In genomic region chr15:63896336-63897115, GRCh38 we compare ENCODE assay signal across 8 cellular contexts.
A peak's percentile ranks its signal among the peaks of the same experiment; 100 is the strongest.
DNase-seq lines count a peak whose midpoint lies in the region; ATAC-seq and TF ChIP-seq lines count a peak whose summit lies in the region.

No MANE protein-coding gene starts in this region.

- no peaks in the 10 kb centered on the region for H3K27me3 Mint-ChIP-seq in T-cell
- H3K27me3 Mint-ChIP-seq in glutamatergic neuron (ENCODE audit: unreplicated experiment): peaks cover 14% of the 10 kb centered on the region

- ATAC-seq in GM19324 (IDR thresholded peaks at IDR 0.05; ENCODE audit: low FRiP score, unreplicated experiment): peak; percentile 45
- ATAC-seq in HG03159 (IDR thresholded peaks at IDR 0.05; ENCODE audit: unreplicated experiment): peak; percentile 63
- ATAC-seq in T-cell (replicated peaks in 1 of 4): no peak

- TF ChIP-seq CTCF in glutamatergic neuron (IDR thresholded peaks at IDR 0.05; ENCODE audit: partially characterized antibody, unreplicated experiment): no peak

- CTCF ChIA-PET in T-cell (lab: Charles Lee): interaction anchor here in 1 of 2 donors (1.1 kb wide), 1 partner anchor 34 kb away, joined by 3 read pairs; no protein-coding TSS in a partner anchor

- POLR2A ChIA-PET in T-cell (lab: Charles Lee): no interaction called here

- H3K4me3 Mint-ChIP-seq in T-cell (peak overlapping the region in 1 of 3 donors; percentile 33), glutamatergic neuron (ENCODE audit: unreplicated experiment) (peak overlapping the region; percentile 32)

- DNase-seq in COLO829 (ENCODE audit: low spot score) (peak; percentile 40), T-cell (peak in 7 of 34 experiments; percentile 4 to 40 (median 20)), glutamatergic neuron (no peak), mesenteric fat pad (ENCODE audit: low spot score) (no peak), NCI-H345 treated with DMSO at 0.1 percent for 48 hours (lab: John Stamatoyannopoulos, UW; ENCODE audit: unreplicated experiment) (no peak)
- peak; percentile 32 to 51 for DNase-seq in stimulated activated CD8-positive, alpha-beta memory T cell treated with anti-CD3 and anti-CD28 coated beads, Interleukin-15, amount 100 ng/mL, for 48 hours (ENCODE audit: low read depth in 2 of 2)

- H3K9me3 Mint-ChIP-seq in T-cell (no peaks in the 10 kb centered on the region), glutamatergic neuron (ENCODE audit: unreplicated experiment) (peaks cover 3% of the 10 kb centered on the region)

- H3K4me1 Mint-ChIP-seq in T-cell: peaks cover 82 to 84% (median 83%) of the 10 kb centered on the region in 3 donors
- peaks cover 20% of the 10 kb centered on the region for H3K4me1 Mint-ChIP-seq in glutamatergic neuron (ENCODE audit: low read depth, unreplicated experiment)

- H3K36me3 Mint-ChIP-seq in T-cell: no peaks in the 10 kb centered on the region
- no peaks in the 10 kb centered on the region for H3K36me3 Mint-ChIP-seq in glutamatergic neuron (ENCODE audit: unreplicated experiment)

- peak overlapping the region; percentile 24 for H3K27ac Mint-ChIP-seq in T-cell
- peak overlapping the region; percentile 56 for H3K27ac Mint-ChIP-seq in glutamatergic neuron (ENCODE audit: unreplicated experiment)

Comparison
In these comparisons a context has a peak if more than half of its experiments do, and no peak if none do; other contexts are left out.
1. DNase-seq: peak in COLO829 (single experiment) and stimulated activated CD8-positive, alpha-beta memory T cell treated with anti-CD3 and anti-CD28 coated beads, Interleukin-15, amount 100 ng/mL, for 48 hours (2 of 2); none in glutamatergic neuron (single experiment), mesenteric fat pad (single experiment) and NCI-H345 treated with DMSO at 0.1 percent for 48 hours (single experiment).
2. ATAC-seq: peak in GM19324 (single experiment) and HG03159 (single experiment); none in T-cell (0 of 4).